2 cellular contexts compared by ENCODE assay signal in genomic region chr18:70227438-70227837, GRCh38.
A peak's percentile ranks its signal among the peaks of the same experiment; 100 is the strongest.
TF ChIP-seq lines count a peak whose summit lies in the region.

No MANE protein-coding gene starts in this region.

TF ChIP-seq in HCT116, 20 proteins besides CTCF, POLR2A, EP300 and RAD21:
- TF ChIP-seq FOSL1 (IDR thresholded peaks at IDR 0.05; ENCODE audit: low read depth) (0 out of 2 replicates have a peak, but pooled peaks have one; percentile 9), CBX3 (IDR thresholded peaks at IDR 0.05; ENCODE audit: low read depth) (peak; percentile 100), ELF1 (IDR thresholded peaks at IDR 0.05; ENCODE audit: borderline replicate concordance, low read depth) (no peak), ATF3 (IDR thresholded peaks at IDR 0.05) (peak; percentile 27; the same call in 1 of the 2 replicates)

TF ChIP-seq in H1, 55 proteins besides CTCF, POLR2A, EP300 and RAD21:
- TF ChIP-seq TEAD4 (IDR thresholded peaks at IDR 0.05; ENCODE audit: low read depth, low read length) = no peak
- peak; percentile 83; the same call in 1 of the 2 replicates for TF ChIP-seq KDM5A (IDR thresholded peaks at IDR 0.05; ENCODE audit: low read length)
